8 cellular contexts compared by ENCODE assay signal in genomic region chr7:107742678-107743566, GRCh38. TPM values are rescaled to one million over a fixed set of nuclear protein-coding genes. Genes with fewer than 3 reads are reported as not detected.
DNase-seq lines count a peak whose midpoint lies in the region; ATAC-seq, FAIRE-seq and TF ChIP-seq lines count a peak whose summit lies in the region.

No MANE protein-coding gene starts in this region.

- H3K36me3 ChIP-seq in Karpas-422 (ENCODE audit: insufficient read depth, low read length) (peaks cover 10% of the 10 kb centered on the region; the same call in 1 of the 2 replicates), H1 (ENCODE audit: control insufficient read depth in 2 of 4, insufficient read depth in 4 of 4, low read length in 3 of 4) (no peaks in the 10 kb centered on the region), urinary bladder (ENCODE audit: insufficient read depth) (no peaks in the 10 kb centered on the region)

- H3K27me3 ChIP-seq in Karpas-422 (ENCODE audit: low read length) (no peaks in the 10 kb centered on the region), H1 (replicated peaks in 1 of 4; ENCODE audit: control insufficient read depth in 3 of 4, extremely low read depth in 1 of 4, insufficient read depth in 3 of 4, low read length in 3 of 4) (no peaks in the 10 kb centered on the region)

- peak overlapping the region; percentile 70 for H4K5ac ChIP-seq in H1 (ENCODE audit: insufficient read length, low read depth, low read length)

- H3K9ac ChIP-seq in Karpas-422 (ENCODE audit: low read length) (peak overlapping the region; percentile 90), H1 (replicated peaks in 1 of 4; ENCODE audit: extremely low read depth in 1 of 4, low read depth in 3 of 4, low read length in 3 of 4) (peak overlapping the region in 3 of 4 experiments; percentile 32 to 88 (median 46); a peak in 5 of 7 replicates)

- H3K9me2 ChIP-seq in Karpas-422 (replicated peaks; ENCODE audit: insufficient read depth, low read length), result no peaks in the 10 kb centered on the region; the same call in 1 of the 2 replicates

- H3K27ac ChIP-seq in Karpas-422 (ENCODE audit: low read length) (peak overlapping the region; percentile 95), H1 (ENCODE audit: low read depth, low read length) (peak overlapping the region; percentile 41; the same call in 1 of the 2 replicates), urinary bladder (ENCODE audit: low read depth) (peak overlapping the region; percentile 93)

- no peak overlapping the region for H3K23ac ChIP-seq in H1 (ENCODE audit: insufficient read length)

- WGBS in H1 (ENCODE audit: extremely low coverage in 1 of 2, insufficient coverage in 1 of 2, insufficient read length in 1 of 2, insufficient replicate concordance in 2 of 2, low coverage in 1 of 2, low lambda C conversion rate in 2 of 2, missing lambda C conversion rate in 1 of 2), 2 experiments, result 13% methylated on average over 28 of the region's 29 CpGs; no CpG with 5 or more reads in 1 of the 2 experiments
- 15% methylated on average over 29 of the region's 29 CpGs for WGBS in urinary bladder

- peaks cover 4% of the 10 kb centered on the region; the same call in 1 of the 2 replicates for H3K79me1 ChIP-seq in H1 (ENCODE audit: low read depth, low read length)

- CTCF ChIA-PET in H1 (lab: Charles Lee; ENCODE audit: partially characterized antibody), result interaction anchor here (0.7 to 4.8 kb wide), 13 partner anchors 16 to 480 kb away, joined by 3 to 30 read pairs (median 4); no protein-coding TSS in a partner anchor

- H3K18ac ChIP-seq in H1 (ENCODE audit: extremely low read depth, low read length), result no peak overlapping the region

- peaks cover 40% of the 10 kb centered on the region for H3K79me2 ChIP-seq in Karpas-422 (ENCODE audit: low read length)
- peaks cover 15 to 40% of the 10 kb centered on the region in 2 experiments for H3K79me2 ChIP-seq in H1 (ENCODE audit: control insufficient read depth in 1 of 2, insufficient read depth in 2 of 2, low read length in 2 of 2)

- no peak overlapping the region for H2BK12ac ChIP-seq in H1 (ENCODE audit: low read depth, low read length)

- H3K14ac ChIP-seq in H1 (ENCODE audit: insufficient read length), result no peak overlapping the region

- peaks cover 3% of the 10 kb centered on the region for H3K23me2 ChIP-seq in H1 (ENCODE audit: low read depth, low read length)

- H4K20me1 ChIP-seq in Karpas-422 (ENCODE audit: insufficient read depth, low read depth, low read length) (peaks cover 31% of the 10 kb centered on the region; the same call in 1 of the 2 replicates), H1 (replicated peaks in 1 of 2; ENCODE audit: control insufficient read depth in 1 of 2, insufficient read depth in 2 of 2, low read length in 2 of 2) (peaks cover 2 to 3% of the 10 kb centered on the region in 2 experiments)

- no peak overlapping the region; the same call in 1 of the 2 replicates for H2BK5ac ChIP-seq in H1 (ENCODE audit: low read depth, low read length)

- TF ChIP-seq CTCF in H1 (IDR thresholded peaks at IDR 0.05; ENCODE audit: control extremely low read depth in 1 of 3, insufficient read depth in 1 of 3, low read depth in 1 of 3, low read length in 3 of 3), result no peak

- peak overlapping the region; percentile 80 for H2AFZ ChIP-seq in Karpas-422 (ENCODE audit: low read length)
- H2AFZ ChIP-seq in H1 (ENCODE audit: low read length), result peak overlapping the region; percentile 99

- H3K4ac ChIP-seq in H1 (replicated peaks; ENCODE audit: insufficient read length, low read depth, low read length), result no peak overlapping the region

- H3K56ac ChIP-seq in H1 (replicated peaks; ENCODE audit: insufficient read length, low read depth, low read length), result no peak overlapping the region

- H3K9me3 ChIP-seq in Karpas-422 (ENCODE audit: low read length), result no peaks in the 10 kb centered on the region
- H3K9me3 ChIP-seq in H1 (ENCODE audit: insufficient read depth in 2 of 2, low read depth in 1 of 2, low read length in 1 of 2), result no peaks in the 10 kb centered on the region

- peak overlapping the region; percentile 100 for H3K27ac Mint-ChIP-seq in T-helper 1 cell treated with Interleukin-12 subunit alpha and Interleukin-12 subunit beta and Interleukin-4 antibody, amounts not matched to agents 30 μg/mL and 1 μg/mL, for 36 hours

- FAIRE-seq in H1 (lab: Jason Lieb, UNC), result no peak

- POLR2A ChIA-PET in H1 (lab: Charles Lee; ENCODE audit: partially characterized antibody), result interaction anchor here (0.6 to 2.2 kb wide), 16 partner anchors 9 to 957 kb away, joined by 3 to 11 read pairs (median 4); partner anchors contain the start of genes BCAP29, COG5, DUS4L and HBP1

- no peak overlapping the region for H2BK15ac ChIP-seq in H1 (ENCODE audit: low read length)

- ATAC-seq in GM21825 (IDR thresholded peaks at IDR 0.05; ENCODE audit: unreplicated experiment), result peak; percentile 36

- H4K91ac ChIP-seq in H1 (replicated peaks; ENCODE audit: insufficient read length, low read length), result peak overlapping the region; percentile 8

- peak overlapping the region; percentile 99 for H3K4me3 Mint-ChIP-seq in T-helper 1 cell treated with Interleukin-12 subunit alpha and Interleukin-12 subunit beta and Interleukin-4 antibody, amounts not matched to agents 30 μg/mL and 1 μg/mL, for 36 hours

- DNase-seq in NK-92 treated with Interleukin-12 subunit alpha and Interleukin-12 subunit beta, amount 100 ng/mL, for 24 hours (lab: John Stamatoyannopoulos, UW), result peak; percentile 70
- no peak for DNase-seq in NK-92 (lab: John Stamatoyannopoulos, UW; ENCODE audit: unreplicated experiment)
- no peak for DNase-seq in Karpas-422
- peak in 1 of 2 experiments; percentile 51 for DNase-seq in H1 (ENCODE audit: low read depth in 1 of 2, low spot score in 2 of 2)
- DNase-seq in midbrain (lab: John Stamatoyannopoulos, UW), result peak; percentile 83

- no peaks in the 10 kb centered on the region for H3K9me3 Mint-ChIP-seq in T-helper 1 cell treated with Interleukin-12 subunit alpha and Interleukin-12 subunit beta and Interleukin-4 antibody, amounts not matched to agents 30 μg/mL and 1 μg/mL, for 36 hours

- peaks cover 5% of the 10 kb centered on the region for H3K27me3 Mint-ChIP-seq in T-helper 1 cell treated with Interleukin-12 subunit alpha and Interleukin-12 subunit beta and Interleukin-4 antibody, amounts not matched to agents 30 μg/mL and 1 μg/mL, for 36 hours (ENCODE audit: low read depth)

- H3K4me2 ChIP-seq in Karpas-422 (ENCODE audit: low read depth, low read length, poor library complexity, severe bottlenecking) (peak overlapping the region; percentile 76), H1 (ENCODE audit: insufficient read depth in 1 of 2, low read depth in 2 of 2, low read length in 2 of 2) (peak overlapping the region; percentile 75 to 82)

- peaks cover 41% of the 10 kb centered on the region for H3K4me1 ChIP-seq in Karpas-422 (ENCODE audit: low read length)
- H3K4me1 ChIP-seq in H1 (replicated peaks in 1 of 4; ENCODE audit: control insufficient read depth in 3 of 4, insufficient read depth in 4 of 4, low read length in 3 of 4), result peaks cover 0 to 8% (median 2%) of the 10 kb centered on the region in 4 experiments; a peak in 3 of 7 replicates
- H3K4me1 ChIP-seq in urinary bladder (ENCODE audit: insufficient read depth), result no peaks in the 10 kb centered on the region

- no peak for TF ChIP-seq EP300 in H1 (IDR thresholded peaks at IDR 0.05; ENCODE audit: borderline replicate concordance in 1 of 2, low read depth in 2 of 2, low read length in 2 of 2)

- no peak for TF ChIP-seq RAD21 in H1 (IDR thresholded peaks at IDR 0.05 in 1 of 2, conservative IDR thresholded peaks at IDR 0.05 in 1 of 2; ENCODE audit: low read depth in 2 of 2, low read length in 2 of 2)

- H3K4me1 Mint-ChIP-seq in T-helper 1 cell treated with Interleukin-12 subunit alpha and Interleukin-12 subunit beta and Interleukin-4 antibody, amounts not matched to agents 30 μg/mL and 1 μg/mL, for 36 hours (ENCODE audit: low read depth), result peaks cover 34% of the 10 kb centered on the region

- no peak overlapping the region for H2BK120ac ChIP-seq in H1 (replicated peaks; ENCODE audit: low read depth, low read length)

- H3K4me3 ChIP-seq in Karpas-422 (ENCODE audit: low read length) (peak overlapping the region; percentile 91), H1 (ENCODE audit: extremely low read depth in 1 of 4, insufficient read depth in 2 of 4, low read depth in 3 of 4, low read length in 4 of 4) (peak overlapping the region; percentile 88 to 100 (median 96)), urinary bladder (ENCODE audit: low read depth, low read length) (peak overlapping the region; percentile 77)

- H4K8ac ChIP-seq in H1 (ENCODE audit: extremely low read depth, insufficient read depth, low read length), result peak overlapping the region; percentile 72; the same call in 1 of the 2 replicates

- no peak overlapping the region for H2BK20ac ChIP-seq in H1 (ENCODE audit: low read length)

- peaks cover 7% of the 10 kb centered on the region for H3K36me3 Mint-ChIP-seq in T-helper 1 cell treated with Interleukin-12 subunit alpha and Interleukin-12 subunit beta and Interleukin-4 antibody, amounts not matched to agents 30 μg/mL and 1 μg/mL, for 36 hours (ENCODE audit: low read depth)

- H2AK5ac ChIP-seq in H1 (ENCODE audit: low read depth, low read length), result no peak overlapping the region

- TF ChIP-seq POLR2A in H1 (IDR thresholded peaks at IDR 0.05; ENCODE audit: control extremely low read depth in 1 of 2, low read depth in 2 of 2, low read length in 2 of 2), result peak in 1 of 2 experiments; percentile 26; a peak in 2 of 3 replicates

TF ChIP-seq in H1, 55 proteins besides CTCF, POLR2A, EP300 and RAD21 (continues in another document):
- no peak for TF ChIP-seq ASH2L (IDR thresholded peaks at IDR 0.05; ENCODE audit: low read length)
- TF ChIP-seq POLR2AphosphoS5 (IDR thresholded peaks at IDR 0.05; ENCODE audit: low read depth, low read length), result peak; percentile 30; the same call in 1 of the 2 replicates
- no peak for TF ChIP-seq HDAC2 (IDR thresholded peaks at IDR 0.05; ENCODE audit: borderline replicate concordance in 1 of 2, low read depth in 2 of 2, low read length in 2 of 2)
- peak; percentile 79; the same call in 1 of the 2 replicates for TF ChIP-seq KDM1A (IDR thresholded peaks at IDR 0.05; ENCODE audit: borderline replicate concordance, low read length)

RNA-seq across cellular contexts. Expression of gene CBLL1, which starts 1.0 kb away (rescaled TPM):
- 28.3 and 35.0 TPM in 2 replicates for total RNA-seq in Karpas-422 (2014; rRNA removed; shearing (Covaris generic); ENCODE audit: low replicate concordance)
- total RNA-seq in H1 (2021; fragmentation: NEBNext Ultra II Directional; extraction: Animal tissue kit (Norgen Biotek cat#: 25700)), result 31.9 and 34.0 TPM in 2 replicates
- 23.5 and 27.0 TPM in 2 replicates for polyA plus RNA-seq in H1 (2011; rRNA removed)
- 12.7 TPM for polyA plus RNA-seq in H1 (2011; cell fraction: cytosol; rRNA removed)
- 18.9 TPM for polyA plus RNA-seq in H1 (2011; cell fraction: nucleus; rRNA removed)
- polyA plus RNA-seq in H1 (2012, experiment 1 of 2), result 26.9 to 45.9 TPM (median 32.1 TPM) in 4 replicates
- polyA plus RNA-seq in H1 (2012, experiment 2 of 2), result 10.7 TPM
- 31.4 TPM for polyA plus RNA-seq in H1 (2013, experiment 1 of 2)
- polyA plus RNA-seq in H1 (2013, experiment 2 of 2), result 32.0 TPM
- polyA minus RNA-seq in H1 (2011; rRNA and poly(A)+ RNA removed), result 25.4 and 28.5 TPM in 2 replicates
- 30.8 TPM for polyA minus RNA-seq in H1 (2011; cell fraction: cytosol; rRNA and poly(A)+ RNA removed)
- 38.6 TPM for polyA minus RNA-seq in H1 (2011; cell fraction: nucleus; rRNA and poly(A)+ RNA removed)
- 24.0 TPM for total RNA-seq in urinary bladder
- 16.8 TPM for polyA plus RNA-seq in urinary bladder

Comparison
In these comparisons a context has a peak if more than half of its experiments do, and no peak if none do; other contexts are left out.
1. DNase-seq: peak in NK-92 treated with Interleukin-12 subunit alpha and Interleukin-12 subunit beta, amount 100 ng/mL, for 24 hours (single experiment) and midbrain (single experiment); none in NK-92 (single experiment) and Karpas-422 (single experiment).
2. H3K27ac ChIP-seq: peak in every context shown above with its lines; median percentile 95 in Karpas-422; 93 in urinary bladder; 41 in H1.
3. Peak in every context shown above with its lines, with median percentiles within 50 percentile points of each other: H3K4me3 ChIP-seq.